20 cellular contexts compared by ENCODE assay signal in the genomic region with DNA sequence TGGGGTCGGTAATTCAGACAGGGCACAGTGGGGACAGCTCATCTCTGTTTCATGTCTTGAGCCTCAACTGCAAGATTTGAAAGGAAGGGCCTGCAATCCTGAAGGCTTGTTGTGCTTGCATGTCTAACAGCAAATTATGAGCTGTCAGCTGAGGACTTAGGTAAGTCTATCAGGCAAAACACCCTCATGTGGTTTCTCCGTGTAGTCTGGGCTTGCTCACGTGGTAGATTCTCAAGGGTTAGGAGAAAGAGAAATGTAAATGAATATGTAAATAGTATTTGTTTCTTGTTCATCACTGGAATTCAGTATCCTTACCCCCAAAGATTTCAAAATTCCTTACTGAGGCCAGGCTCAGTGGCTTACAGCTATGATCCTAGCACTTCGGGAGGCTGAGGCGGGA. TPM values are rescaled to one million over a fixed set of nuclear protein-coding genes. Genes with fewer than 3 reads are reported as not detected.
DNase-seq lines count a peak whose midpoint lies in the region; ATAC-seq, FAIRE-seq and TF ChIP-seq lines count a peak whose summit lies in the region.
"Had no signal": no experiment of that assay in that cellular context is flagged by ENCODE, and none has a peak within 500 bp of the region (broad histone marks: within the 10 kb centered on the region; RNA-seq: fewer than 3 reads in every experiment).

No MANE protein-coding gene starts in this region.

- POLR2A ChIA-PET in A549 (lab: Yijun Ruan, JAX), result interaction anchor here (1.4 to 1.5 kb wide), 2 partner anchors 63 to 178 kb away, joined by 3 to 5 read pairs; partner anchors contain the start of genes PSMA4 and SKIC8

- no peaks in the 10 kb centered on the region for H3K9me3 Mint-ChIP-seq in activated naive CD4-positive, alpha-beta T cell treated with anti-CD3 and anti-CD28 coated beads, Interleukin-2, amount 10 ng/mL, durations not matched to agents 7 days and 5 days
- H3K9me3 Mint-ChIP-seq in activated naive CD4-positive, alpha-beta T cell treated with anti-CD3 and anti-CD28 coated beads for 36 hours, result no peaks in the 10 kb centered on the region
- no peaks in the 10 kb centered on the region for H3K9me3 Mint-ChIP-seq in endothelial cell (ENCODE audit: unreplicated experiment)
- H3K9me3 Mint-ChIP-seq: CD8-positive, alpha-beta T cell; GM23338 had no signal

- no peak for TF ChIP-seq EP300 in A549 (IDR thresholded peaks at IDR 0.05)

- H3K27me3 Mint-ChIP-seq in activated naive CD4-positive, alpha-beta T cell treated with anti-CD3 and anti-CD28 coated beads, Interleukin-2, amount 10 ng/mL, durations not matched to agents 7 days and 5 days, result no peaks in the 10 kb centered on the region
- H3K27me3 Mint-ChIP-seq in activated naive CD4-positive, alpha-beta T cell treated with anti-CD3 and anti-CD28 coated beads for 36 hours (ENCODE audit: low read depth), result no peaks in the 10 kb centered on the region
- H3K27me3 Mint-ChIP-seq in T-helper 17 cell, result no peaks in the 10 kb centered on the region
- H3K27me3 Mint-ChIP-seq in endothelial cell (ENCODE audit: unreplicated experiment), result no peaks in the 10 kb centered on the region
- H3K27me3 Mint-ChIP-seq: B cell had no signal

- CTCF ChIA-PET in activated naive CD4-positive, alpha-beta T cell treated with anti-CD3 and anti-CD28 coated beads, Interleukin-2, amount 10 ng/mL, durations not matched to agents 7 days and 5 days (lab: Charles Lee), result interaction anchor here (0.6 kb wide), 1 partner anchor 32 kb away, joined by 3 read pairs; no protein-coding TSS in a partner anchor
- CTCF ChIA-PET in activated naive CD4-positive, alpha-beta T cell treated with anti-CD3 and anti-CD28 coated beads for 36 hours (lab: Charles Lee), result interaction anchor here (1.0 kb wide), 1 partner anchor 164 kb away, joined by 3 read pairs; no protein-coding TSS in a partner anchor
- CTCF ChIA-PET in A549 (lab: Yijun Ruan, JAX), result interaction anchor here (0.8 to 1.1 kb wide), 2 partner anchors 14 to 63 kb away, joined by 3 read pairs; partner anchors contain the start of gene PSMA4

- TF ChIP-seq POLR2A in A549 (IDR thresholded peaks at IDR 0.05; ENCODE audit: low read length), result no peak

- peaks cover 32% of the 10 kb centered on the region for H3K36me3 Mint-ChIP-seq in activated naive CD4-positive, alpha-beta T cell treated with anti-CD3 and anti-CD28 coated beads, Interleukin-2, amount 10 ng/mL, durations not matched to agents 7 days and 5 days
- peaks cover 6% of the 10 kb centered on the region for H3K36me3 Mint-ChIP-seq in activated naive CD4-positive, alpha-beta T cell treated with anti-CD3 and anti-CD28 coated beads for 36 hours (ENCODE audit: low read depth)
- H3K36me3 Mint-ChIP-seq in T-helper 17 cell (ENCODE audit: low read depth) (no peaks in the 10 kb centered on the region), endothelial cell (ENCODE audit: low read depth, unreplicated experiment) (peaks cover 11% of the 10 kb centered on the region)

- no peak overlapping the region for H3K4me3 Mint-ChIP-seq in activated naive CD4-positive, alpha-beta T cell treated with anti-CD3 and anti-CD28 coated beads, Interleukin-2, amount 10 ng/mL, durations not matched to agents 7 days and 5 days
- no peak overlapping the region for H3K4me3 Mint-ChIP-seq in activated naive CD4-positive, alpha-beta T cell treated with anti-CD3 and anti-CD28 coated beads for 36 hours
- H3K4me3 Mint-ChIP-seq in T-helper 17 cell (no peak overlapping the region), endothelial cell (ENCODE audit: unreplicated experiment) (peak overlapping the region; percentile 16)
- H3K4me3 Mint-ChIP-seq: B cell; CD8-positive, alpha-beta T cell; GM23338 had no signal

- peak overlapping the region; percentile 49 for H3K27ac Mint-ChIP-seq in activated naive CD4-positive, alpha-beta T cell treated with anti-CD3 and anti-CD28 coated beads, Interleukin-2, amount 10 ng/mL, durations not matched to agents 7 days and 5 days
- H3K27ac Mint-ChIP-seq in activated naive CD4-positive, alpha-beta T cell treated with anti-CD3 and anti-CD28 coated beads for 36 hours, result no peak overlapping the region
- H3K27ac Mint-ChIP-seq in T-helper 17 cell, result peak overlapping the region; percentile 27
- H3K27ac Mint-ChIP-seq in endothelial cell (ENCODE audit: unreplicated experiment), result no peak overlapping the region
- H3K27ac Mint-ChIP-seq: B cell; CD8-positive, alpha-beta T cell; GM23338 had no signal

- no peaks in the 10 kb centered on the region for H3K4me1 ChIP-seq in A549
- H3K4me1 ChIP-seq: BLaER1 treated with 17β-estradiol and CSF1 and Interleukin-3, amounts not matched to agents 10 nM and 100 nM had no signal

- ATAC-seq in A549, result no peak
- no peak for ATAC-seq in T-helper 17 cell
- ATAC-seq in HG02798 (IDR thresholded peaks at IDR 0.05; ENCODE audit: poor library complexity, unreplicated experiment), result no peak
- ATAC-seq: CD8-positive, alpha-beta T cell; GM23338 had no signal

- intact Hi-C loops in activated naive CD4-positive, alpha-beta T cell treated with anti-CD3 and anti-CD28 coated beads for 36 hours (cut with micrococcal nuclease), result no loop called here

- H3K27ac ChIP-seq in A549, result no peak overlapping the region
- H3K27ac ChIP-seq: 22Rv1; BLaER1 treated with 17β-estradiol and CSF1 and Interleukin-3, amounts not matched to agents 10 nM and 100 nM; HL-60 had no signal

- no peaks in the 10 kb centered on the region for H3K4me1 Mint-ChIP-seq in activated naive CD4-positive, alpha-beta T cell treated with anti-CD3 and anti-CD28 coated beads, Interleukin-2, amount 10 ng/mL, durations not matched to agents 7 days and 5 days
- peaks cover 2% of the 10 kb centered on the region for H3K4me1 Mint-ChIP-seq in activated naive CD4-positive, alpha-beta T cell treated with anti-CD3 and anti-CD28 coated beads for 36 hours (ENCODE audit: low read depth)
- H3K4me1 Mint-ChIP-seq in T-helper 17 cell, result no peaks in the 10 kb centered on the region
- no peaks in the 10 kb centered on the region for H3K4me1 Mint-ChIP-seq in endothelial cell (ENCODE audit: unreplicated experiment)
- H3K4me1 Mint-ChIP-seq: B cell, GM23338 had no signal

- TF ChIP-seq CTCF in A549 (IDR thresholded peaks at IDR 0.05) (no peak), endothelial cell (IDR thresholded peaks at IDR 0.05; ENCODE audit: unreplicated experiment) (no peak)

- H3K4me3 ChIP-seq in A549, result no peak overlapping the region
- H3K4me3 ChIP-seq: BLaER1 treated with 17β-estradiol and CSF1 and Interleukin-3, amounts not matched to agents 10 nM and 100 nM; GM23338 had no signal

- no peak for FAIRE-seq in A549 (lab: Jason Lieb, UNC)
- FAIRE-seq: GM18507, H54 had no signal

- H3K9me3 ChIP-seq in A549 (no peaks in the 10 kb centered on the region), T-helper 17 cell (ENCODE audit: control insufficient read depth, low read length, poor library complexity, severe bottlenecking) (no peaks in the 10 kb centered on the region)
- H3K9me3 ChIP-seq: BLaER1 treated with 17β-estradiol and CSF1 and Interleukin-3, amounts not matched to agents 10 nM and 100 nM had no signal

- no peak for TF ChIP-seq RAD21 in A549 (conservative IDR thresholded peaks at IDR 0.05 in 1 of 2, IDR thresholded peaks at IDR 0.05 in 1 of 2)

- no peak for DNase-seq in activated naive CD4-positive, alpha-beta T cell treated with anti-CD3 and anti-CD28 coated beads, Interleukin-2, amount 10 ng/mL, durations not matched to agents 7 days and 5 days
- DNase-seq in activated naive CD4-positive, alpha-beta T cell treated with anti-CD3 and anti-CD28 coated beads for 36 hours, result no peak
- no peak for DNase-seq in A549 (ENCODE audit: low read depth in 1 of 2, low spot score in 1 of 2)
- DNase-seq in T-helper 17 cell, result no peak
- DNase-seq in endothelial cell (ENCODE audit: low spot score), result no peak
- DNase-seq in AG08396 (ENCODE audit: low spot score), result no peak
- DNase-seq: Calu3; CD8-positive, alpha-beta T cell; DMS79 treated with DMSO at 0.1 percent for 48 hours; GF-D8; HCEC 1CT had no signal

- WGBS in A549 (ENCODE audit: missing lambda C conversion rate), result 72% methylated on average over 5 of the region's 5 CpGs

- H3K4me2 ChIP-seq in A549, result no peak overlapping the region
- H3K4me2 ChIP-seq: BLaER1 treated with 17β-estradiol and CSF1 and Interleukin-3, amounts not matched to agents 10 nM and 100 nM; GM23338 had no signal

TF ChIP-seq in A549, 52 proteins besides CTCF, POLR2A, EP300 and RAD21 (continues in another document):
- TF ChIP-seq POLR2AphosphoS2 (conservative IDR thresholded peaks at IDR 0.05; ENCODE audit: low read length) (peak; percentile 80), GATA3 (IDR thresholded peaks at IDR 0.05; ENCODE audit: borderline replicate concordance) (no peak), ZSCAN20 (CRISPR knock-in tag; IDR thresholded peaks at IDR 0.05) (no peak), ESRRA (IDR thresholded peaks at IDR 0.05; ENCODE audit: borderline replicate concordance, low read length) (no peak)

RNA-seq across cellular contexts. Expression of gene HYKK, which starts 30.1 kb away (rescaled TPM):
- 1 to 10 TPM; 3.4 to 3.6 TPM for total RNA-seq in activated naive CD4-positive, alpha-beta T cell treated with anti-CD3 and anti-CD28 coated beads for 36 hours
- polyA plus RNA-seq in A549 (2011; rRNA removed), result 12.9 and 16.7 TPM in 2 replicates
- polyA plus RNA-seq in A549 (2012; cell fraction: cytosol; rRNA removed), result 6.5 and 7.1 TPM in 2 replicates
- polyA plus RNA-seq in A549 (2012; cell fraction: nucleus; rRNA removed), result 2.0 and 2.7 TPM in 2 replicates
- polyA plus RNA-seq in A549 (2017; fragmentation: RNase III; extraction: RNeasy Plus Mini Kit Qiagen cat#74134 plus additional on column Dnase treatment), result 5.5 to 6.0 TPM (median 5.7 TPM) in 3 replicates
- polyA minus RNA-seq in A549 (2011; rRNA and poly(A)+ RNA removed), result 10.4 and 10.9 TPM in 2 replicates
- total RNA-seq in T-helper 17 cell, result 1 to 10 TPM; 1.1 to 2.0 TPM
- 1.3 TPM for total RNA-seq in endothelial cell (ENCODE audit: unreplicated experiment)
- total RNA-seq: A673 had no signal

RNA-seq across cellular contexts. Expression of gene IREB2, which starts 39.3 kb away (rescaled TPM):
- total RNA-seq in activated naive CD4-positive, alpha-beta T cell treated with anti-CD3 and anti-CD28 coated beads for 36 hours, result 10 to 100 TPM; 47.6 to 51.7 TPM
- 71.0 and 78.1 TPM in 2 replicates for polyA plus RNA-seq in A549 (2011; rRNA removed)
- polyA plus RNA-seq in A549 (2012; cell fraction: cytosol; rRNA removed), result 13.0 and 15.2 TPM in 2 replicates
- polyA plus RNA-seq in A549 (2012; cell fraction: nucleus; rRNA removed), result 12.3 and 17.8 TPM in 2 replicates
- 37.3 to 38.8 TPM (median 38.4 TPM) in 3 replicates for polyA plus RNA-seq in A549 (2017; fragmentation: RNase III; extraction: RNeasy Plus Mini Kit Qiagen cat#74134 plus additional on column Dnase treatment)
- 56.7 and 65.1 TPM in 2 replicates for polyA minus RNA-seq in A549 (2011; rRNA and poly(A)+ RNA removed)
- 10 to 100 TPM; 51.9 to 56.3 TPM for total RNA-seq in T-helper 17 cell
- 71.3 TPM for total RNA-seq in endothelial cell (ENCODE audit: unreplicated experiment)

Comparison
In these comparisons a context has a peak if more than half of its experiments do, and no peak if none do; other contexts are left out.
1. H3K27ac Mint-ChIP-seq: peak in activated naive CD4-positive, alpha-beta T cell treated with anti-CD3 and anti-CD28 coated beads, Interleukin-2, amount 10 ng/mL, durations not matched to agents 7 days and 5 days (single experiment) and T-helper 17 cell (single experiment); none in activated naive CD4-positive, alpha-beta T cell treated with anti-CD3 and anti-CD28 coated beads for 36 hours (single experiment) and endothelial cell (single experiment).